Comparison of ENCODE assay signal across 1 cellular context in the genomic region with DNA sequence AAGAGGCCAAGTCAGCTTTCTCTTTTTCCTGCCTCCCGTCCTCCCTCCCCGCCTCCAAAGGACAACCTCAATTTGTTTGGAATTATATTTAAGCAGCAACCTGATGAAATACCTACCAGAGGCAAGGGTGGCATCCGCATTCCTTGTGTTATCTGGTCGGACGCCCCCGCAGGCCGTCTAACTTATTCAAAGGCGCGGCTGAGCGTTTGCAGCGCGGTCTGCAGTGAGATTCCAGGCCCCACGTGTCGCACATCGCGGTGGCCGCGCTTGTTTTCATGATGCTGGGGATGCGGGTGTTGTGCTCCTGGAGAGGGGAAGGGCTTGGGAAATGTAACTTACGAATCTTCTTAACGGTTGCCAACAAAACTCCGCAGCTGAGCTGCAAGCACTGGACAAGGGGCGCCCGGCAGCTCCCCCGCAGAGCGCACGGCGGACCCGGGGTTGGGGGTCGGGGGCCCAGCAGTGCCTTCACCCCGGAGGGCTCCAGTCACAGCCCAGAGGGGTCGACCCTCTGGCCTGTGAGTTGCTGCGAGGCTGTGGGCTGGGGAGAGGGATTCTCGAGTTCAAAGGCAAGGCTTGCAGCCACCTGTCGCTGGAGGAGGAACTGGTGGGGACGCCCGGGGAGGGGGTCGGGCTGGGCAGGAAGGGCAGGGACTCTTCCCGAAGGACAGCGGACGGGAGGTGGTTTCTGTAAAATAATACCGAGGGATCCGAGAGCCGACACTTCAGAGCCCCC.
TF ChIP-seq lines count a peak whose summit lies in the region.

No MANE protein-coding gene starts in this region.

TF ChIP-seq in H1, 55 proteins besides CTCF, POLR2A, EP300 and RAD21:
- TF ChIP-seq SAP30 (IDR thresholded peaks at IDR 0.05; ENCODE audit: insufficient read depth, insufficient replicate concordance, low read length) (no peak), JUND (IDR thresholded peaks at IDR 0.05; ENCODE audit: low read length) (no peak), BRCA1 (IDR thresholded peaks at IDR 0.05; ENCODE audit: low read depth, low read length) (no peak), YY1 (IDR thresholded peaks at IDR 0.05; ENCODE audit: low read depth, low read length) (no peak), KDM1A (IDR thresholded peaks at IDR 0.05; ENCODE audit: borderline replicate concordance, low read length) (no peak), CTBP2 (IDR thresholded peaks at IDR 0.05; ENCODE audit: borderline replicate concordance, insufficient read depth, insufficient read length, low read length) (no peak), CBX5 (IDR thresholded peaks at IDR 0.05; ENCODE audit: low read depth, low read length) (no peak), RFX5 (IDR thresholded peaks at IDR 0.05; ENCODE audit: borderline replicate concordance, low read depth, low read length) (no peak), EGR1 (IDR thresholded peaks at IDR 0.05; ENCODE audit: borderline replicate concordance, low read depth, low read length) (peak; percentile 94), GTF2F1 (IDR thresholded peaks at IDR 0.05; ENCODE audit: borderline replicate concordance, low read depth, low read length) (no peak), RNF2 (IDR thresholded peaks at IDR 0.05; ENCODE audit: borderline replicate concordance, low read depth, low read length, missing control alignments, poor library complexity, severe bottlenecking) (peak; percentile 34), RBBP5 (IDR thresholded peaks at IDR 0.05; ENCODE audit: borderline replicate concordance, low read depth, low read length) (no peak), SIX5 (IDR thresholded peaks at IDR 0.05; ENCODE audit: low read depth, low read length) (no peak), CREB1 (IDR thresholded peaks at IDR 0.05) (no peak), BACH1 (IDR thresholded peaks at IDR 0.05; ENCODE audit: low read length) (no peak), SIRT6 (IDR thresholded peaks at IDR 0.05; ENCODE audit: low read length) (no peak), ASH2L (IDR thresholded peaks at IDR 0.05; ENCODE audit: low read length) (peak; percentile 46), BCL11A (IDR thresholded peaks at IDR 0.05; ENCODE audit: low read depth in 2 of 2, low read length in 2 of 2) (no peak), POU5F1 (IDR thresholded peaks at IDR 0.05; ENCODE audit: low read depth, low read length) (no peak), SP2 (IDR thresholded peaks at IDR 0.05; ENCODE audit: low read length) (no peak), TBP (IDR thresholded peaks at IDR 0.05; ENCODE audit: low read depth, low read length) (no peak), JUN (IDR thresholded peaks at IDR 0.05; ENCODE audit: low read depth, low read length) (no peak), CHD2 (IDR thresholded peaks at IDR 0.05; ENCODE audit: low read length) (no peak), FOSL1 (IDR thresholded peaks at IDR 0.05; ENCODE audit: insufficient read depth, low read depth, low read length) (no peak), TAF1 (IDR thresholded peaks at IDR 0.05; ENCODE audit: low read depth, low read length) (no peak), NRF1 (IDR thresholded peaks at IDR 0.05; ENCODE audit: low read depth, low read length) (no peak), MAFK (IDR thresholded peaks at IDR 0.05; ENCODE audit: low read depth, low read length) (no peak), TEAD4 (IDR thresholded peaks at IDR 0.05; ENCODE audit: low read depth, low read length) (peak; percentile 88), SP1 (IDR thresholded peaks at IDR 0.05; ENCODE audit: low read depth, low read length) (no peak), SP4 (IDR thresholded peaks at IDR 0.05; ENCODE audit: low read length) (no peak), SUZ12 (IDR thresholded peaks at IDR 0.05; ENCODE audit: low read length) (peak; percentile 43; the same call in 1 of the 2 replicates), NANOG (IDR thresholded peaks at IDR 0.05; ENCODE audit: insufficient read depth, low read depth, low read length, poor library complexity, severe bottlenecking) (peak; percentile 23), KDM4A (IDR thresholded peaks at IDR 0.05; ENCODE audit: low read depth, low read length, severe bottlenecking) (no peak), SRF (IDR thresholded peaks at IDR 0.05; ENCODE audit: low read depth, low read length) (no peak), HDAC2 (IDR thresholded peaks at IDR 0.05; ENCODE audit: borderline replicate concordance in 1 of 2, low read depth in 2 of 2, low read length in 2 of 2) (no peak), PHF8 (conservative IDR thresholded peaks at IDR 0.05; ENCODE audit: low read depth, low read length) (no peak), TCF12 (IDR thresholded peaks at IDR 0.05; ENCODE audit: low read depth, low read length) (no peak), TAF7 (optimal IDR thresholded peaks at IDR 0.05; ENCODE audit: borderline replicate concordance, low read depth, low read length) (no peak), CHD1 (IDR thresholded peaks at IDR 0.05; ENCODE audit: low read depth, low read length) (no peak), SIN3A (conservative IDR thresholded peaks at IDR 0.05 in 1 of 2, IDR thresholded peaks at IDR 0.05 in 1 of 2; ENCODE audit: low read depth in 1 of 2, low read length in 2 of 2) (no peak), POLR2AphosphoS5 (IDR thresholded peaks at IDR 0.05; ENCODE audit: low read depth, low read length) (no peak), KDM5A (IDR thresholded peaks at IDR 0.05; ENCODE audit: low read length) (no peak), HDAC6 (IDR thresholded peaks at IDR 0.05; ENCODE audit: low read depth, low read length) (no peak), ZNF274 (IDR thresholded peaks at IDR 0.05; ENCODE audit: borderline replicate concordance, extremely low read depth, low read length) (no peak), RXRA (IDR thresholded peaks at IDR 0.05; ENCODE audit: insufficient read depth, low read depth, low read length) (no peak), GABPA (IDR thresholded peaks at IDR 0.05; ENCODE audit: borderline replicate concordance, insufficient read depth, low read length) (no peak), CEBPB (IDR thresholded peaks at IDR 0.05; ENCODE audit: low read depth, low read length) (no peak), CBX8 (IDR thresholded peaks at IDR 0.05; ENCODE audit: borderline replicate concordance, low read depth, low read length) (no peak), EZH2 (IDR thresholded peaks at IDR 0.05; ENCODE audit: low read depth, low read length, severe bottlenecking) (peak; percentile 19)
- TF ChIP-seq, protein P1, sequence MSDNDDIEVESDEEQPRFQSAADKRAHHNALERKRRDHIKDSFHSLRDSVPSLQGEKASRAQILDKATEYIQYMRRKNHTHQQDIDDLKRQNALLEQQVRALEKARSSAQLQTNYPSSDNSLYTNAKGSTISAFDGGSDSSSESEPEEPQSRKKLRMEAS (IDR thresholded peaks at IDR 0.05), result peak; percentile 95
- TF ChIP-seq, protein P2, sequence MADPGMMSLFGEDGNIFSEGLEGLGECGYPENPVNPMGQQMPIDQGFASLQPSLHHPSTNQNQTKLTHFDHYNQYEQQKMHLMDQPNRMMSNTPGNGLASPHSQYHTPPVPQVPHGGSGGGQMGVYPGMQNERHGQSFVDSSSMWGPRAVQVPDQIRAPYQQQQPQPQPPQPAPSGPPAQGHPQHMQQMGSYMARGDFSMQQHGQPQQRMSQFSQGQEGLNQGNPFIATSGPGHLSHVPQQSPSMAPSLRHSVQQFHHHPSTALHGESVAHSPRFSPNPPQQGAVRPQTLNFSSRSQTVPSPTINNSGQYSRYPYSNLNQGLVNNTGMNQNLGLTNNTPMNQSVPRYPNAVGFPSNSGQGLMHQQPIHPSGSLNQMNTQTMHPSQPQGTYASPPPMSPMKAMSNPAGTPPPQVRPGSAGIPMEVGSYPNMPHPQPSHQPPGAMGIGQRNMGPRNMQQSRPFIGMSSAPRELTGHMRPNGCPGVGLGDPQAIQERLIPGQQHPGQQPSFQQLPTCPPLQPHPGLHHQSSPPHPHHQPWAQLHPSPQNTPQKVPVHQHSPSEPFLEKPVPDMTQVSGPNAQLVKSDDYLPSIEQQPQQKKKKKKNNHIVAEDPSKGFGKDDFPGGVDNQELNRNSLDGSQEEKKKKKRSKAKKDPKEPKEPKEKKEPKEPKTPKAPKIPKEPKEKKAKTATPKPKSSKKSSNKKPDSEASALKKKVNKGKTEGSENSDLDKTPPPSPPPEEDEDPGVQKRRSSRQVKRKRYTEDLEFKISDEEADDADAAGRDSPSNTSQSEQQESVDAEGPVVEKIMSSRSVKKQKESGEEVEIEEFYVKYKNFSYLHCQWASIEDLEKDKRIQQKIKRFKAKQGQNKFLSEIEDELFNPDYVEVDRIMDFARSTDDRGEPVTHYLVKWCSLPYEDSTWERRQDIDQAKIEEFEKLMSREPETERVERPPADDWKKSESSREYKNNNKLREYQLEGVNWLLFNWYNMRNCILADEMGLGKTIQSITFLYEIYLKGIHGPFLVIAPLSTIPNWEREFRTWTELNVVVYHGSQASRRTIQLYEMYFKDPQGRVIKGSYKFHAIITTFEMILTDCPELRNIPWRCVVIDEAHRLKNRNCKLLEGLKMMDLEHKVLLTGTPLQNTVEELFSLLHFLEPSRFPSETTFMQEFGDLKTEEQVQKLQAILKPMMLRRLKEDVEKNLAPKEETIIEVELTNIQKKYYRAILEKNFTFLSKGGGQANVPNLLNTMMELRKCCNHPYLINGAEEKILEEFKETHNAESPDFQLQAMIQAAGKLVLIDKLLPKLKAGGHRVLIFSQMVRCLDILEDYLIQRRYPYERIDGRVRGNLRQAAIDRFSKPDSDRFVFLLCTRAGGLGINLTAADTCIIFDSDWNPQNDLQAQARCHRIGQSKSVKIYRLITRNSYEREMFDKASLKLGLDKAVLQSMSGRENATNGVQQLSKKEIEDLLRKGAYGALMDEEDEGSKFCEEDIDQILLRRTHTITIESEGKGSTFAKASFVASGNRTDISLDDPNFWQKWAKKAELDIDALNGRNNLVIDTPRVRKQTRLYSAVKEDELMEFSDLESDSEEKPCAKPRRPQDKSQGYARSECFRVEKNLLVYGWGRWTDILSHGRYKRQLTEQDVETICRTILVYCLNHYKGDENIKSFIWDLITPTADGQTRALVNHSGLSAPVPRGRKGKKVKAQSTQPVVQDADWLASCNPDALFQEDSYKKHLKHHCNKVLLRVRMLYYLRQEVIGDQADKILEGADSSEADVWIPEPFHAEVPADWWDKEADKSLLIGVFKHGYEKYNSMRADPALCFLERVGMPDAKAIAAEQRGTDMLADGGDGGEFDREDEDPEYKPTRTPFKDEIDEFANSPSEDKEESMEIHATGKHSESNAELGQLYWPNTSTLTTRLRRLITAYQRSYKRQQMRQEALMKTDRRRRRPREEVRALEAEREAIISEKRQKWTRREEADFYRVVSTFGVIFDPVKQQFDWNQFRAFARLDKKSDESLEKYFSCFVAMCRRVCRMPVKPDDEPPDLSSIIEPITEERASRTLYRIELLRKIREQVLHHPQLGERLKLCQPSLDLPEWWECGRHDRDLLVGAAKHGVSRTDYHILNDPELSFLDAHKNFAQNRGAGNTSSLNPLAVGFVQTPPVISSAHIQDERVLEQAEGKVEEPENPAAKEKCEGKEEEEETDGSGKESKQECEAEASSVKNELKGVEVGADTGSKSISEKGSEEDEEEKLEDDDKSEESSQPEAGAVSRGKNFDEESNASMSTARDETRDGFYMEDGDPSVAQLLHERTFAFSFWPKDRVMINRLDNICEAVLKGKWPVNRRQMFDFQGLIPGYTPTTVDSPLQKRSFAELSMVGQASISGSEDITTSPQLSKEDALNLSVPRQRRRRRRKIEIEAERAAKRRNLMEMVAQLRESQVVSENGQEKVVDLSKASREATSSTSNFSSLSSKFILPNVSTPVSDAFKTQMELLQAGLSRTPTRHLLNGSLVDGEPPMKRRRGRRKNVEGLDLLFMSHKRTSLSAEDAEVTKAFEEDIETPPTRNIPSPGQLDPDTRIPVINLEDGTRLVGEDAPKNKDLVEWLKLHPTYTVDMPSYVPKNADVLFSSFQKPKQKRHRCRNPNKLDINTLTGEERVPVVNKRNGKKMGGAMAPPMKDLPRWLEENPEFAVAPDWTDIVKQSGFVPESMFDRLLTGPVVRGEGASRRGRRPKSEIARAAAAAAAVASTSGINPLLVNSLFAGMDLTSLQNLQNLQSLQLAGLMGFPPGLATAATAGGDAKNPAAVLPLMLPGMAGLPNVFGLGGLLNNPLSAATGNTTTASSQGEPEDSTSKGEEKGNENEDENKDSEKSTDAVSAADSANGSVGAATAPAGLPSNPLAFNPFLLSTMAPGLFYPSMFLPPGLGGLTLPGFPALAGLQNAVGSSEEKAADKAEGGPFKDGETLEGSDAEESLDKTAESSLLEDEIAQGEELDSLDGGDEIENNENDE (IDR thresholded peaks at IDR 0.05; ENCODE audit: insufficient replicate concordance, low read length), result no peak
- TF ChIP-seq, protein P3, sequence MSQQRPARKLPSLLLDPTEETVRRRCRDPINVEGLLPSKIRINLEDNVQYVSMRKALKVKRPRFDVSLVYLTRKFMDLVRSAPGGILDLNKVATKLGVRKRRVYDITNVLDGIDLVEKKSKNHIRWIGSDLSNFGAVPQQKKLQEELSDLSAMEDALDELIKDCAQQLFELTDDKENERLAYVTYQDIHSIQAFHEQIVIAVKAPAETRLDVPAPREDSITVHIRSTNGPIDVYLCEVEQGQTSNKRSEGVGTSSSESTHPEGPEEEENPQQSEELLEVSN (IDR thresholded peaks at IDR 0.05), result peak; percentile 91
- TF ChIP-seq, protein P4, sequence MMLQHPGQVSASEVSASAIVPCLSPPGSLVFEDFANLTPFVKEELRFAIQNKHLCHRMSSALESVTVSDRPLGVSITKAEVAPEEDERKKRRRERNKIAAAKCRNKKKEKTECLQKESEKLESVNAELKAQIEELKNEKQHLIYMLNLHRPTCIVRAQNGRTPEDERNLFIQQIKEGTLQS (IDR thresholded peaks at IDR 0.05; ENCODE audit: insufficient read depth, low read depth, low read length), result no peak
- TF ChIP-seq, protein P5, sequence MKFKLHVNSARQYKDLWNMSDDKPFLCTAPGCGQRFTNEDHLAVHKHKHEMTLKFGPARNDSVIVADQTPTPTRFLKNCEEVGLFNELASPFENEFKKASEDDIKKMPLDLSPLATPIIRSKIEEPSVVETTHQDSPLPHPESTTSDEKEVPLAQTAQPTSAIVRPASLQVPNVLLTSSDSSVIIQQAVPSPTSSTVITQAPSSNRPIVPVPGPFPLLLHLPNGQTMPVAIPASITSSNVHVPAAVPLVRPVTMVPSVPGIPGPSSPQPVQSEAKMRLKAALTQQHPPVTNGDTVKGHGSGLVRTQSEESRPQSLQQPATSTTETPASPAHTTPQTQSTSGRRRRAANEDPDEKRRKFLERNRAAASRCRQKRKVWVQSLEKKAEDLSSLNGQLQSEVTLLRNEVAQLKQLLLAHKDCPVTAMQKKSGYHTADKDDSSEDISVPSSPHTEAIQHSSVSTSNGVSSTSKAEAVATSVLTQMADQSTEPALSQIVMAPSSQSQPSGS (IDR thresholded peaks at IDR 0.05; ENCODE audit: low read length), result no peak
- TF ChIP-seq, protein P6, sequence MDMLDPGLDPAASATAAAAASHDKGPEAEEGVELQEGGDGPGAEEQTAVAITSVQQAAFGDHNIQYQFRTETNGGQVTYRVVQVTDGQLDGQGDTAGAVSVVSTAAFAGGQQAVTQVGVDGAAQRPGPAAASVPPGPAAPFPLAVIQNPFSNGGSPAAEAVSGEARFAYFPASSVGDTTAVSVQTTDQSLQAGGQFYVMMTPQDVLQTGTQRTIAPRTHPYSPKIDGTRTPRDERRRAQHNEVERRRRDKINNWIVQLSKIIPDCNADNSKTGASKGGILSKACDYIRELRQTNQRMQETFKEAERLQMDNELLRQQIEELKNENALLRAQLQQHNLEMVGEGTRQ (IDR thresholded peaks at IDR 0.05; ENCODE audit: low read length), result no peak
TF ChIP-seq in H1: peak in this region for 9.
